In genomic region chr20:20210943-20211273, GRCh38 we compare ENCODE assay signal across 16 cellular contexts.
DNase-seq lines count a peak whose midpoint lies in the region; ATAC-seq and TF ChIP-seq lines count a peak whose summit lies in the region.
"Had no signal": no experiment of that assay in that cellular context is flagged by ENCODE, and none has a peak within 500 bp of the region (broad histone marks: within the 10 kb centered on the region; RNA-seq: fewer than 3 reads in every experiment).

No MANE protein-coding gene starts in this region.

- H3K4me3 Mint-ChIP-seq in MCF 10A (ENCODE audit: unreplicated experiment) (no peak overlapping the region), immature natural killer cell (no peak overlapping the region)
- H3K4me3 Mint-ChIP-seq: CD14-positive monocyte, IgD-negative memory B cell had no signal

- H3K18ac ChIP-seq in IMR-90 (ENCODE audit: low read depth, low read length) = no peak overlapping the region

- no peak overlapping the region for H2AK9ac ChIP-seq in IMR-90 (replicated peaks; ENCODE audit: low read depth, low read length, poor library complexity)

- BruUV-seq in MCF 10A (replicated peaks; lab: Mats Ljungman, UMichigan) (TSS peak; percentile 61), IMR-90 (replicated peaks; lab: Mats Ljungman, UMichigan) (no TSS peak)

- H3K27ac Mint-ChIP-seq in MCF 10A (ENCODE audit: low read depth, unreplicated experiment) = peak overlapping the region; percentile 96
- peak overlapping the region in 4 of 6 donors; percentile 86 to 98 (median 88) for H3K27ac Mint-ChIP-seq in immature natural killer cell
- H3K27ac Mint-ChIP-seq: CD14-positive monocyte, IgD-negative memory B cell had no signal

- no peak overlapping the region for H3K23ac ChIP-seq in IMR-90 (ENCODE audit: low read depth, low read length)

- no CpG with 5 or more reads among the region's 6 CpGs for WGBS in IMR-90 (ENCODE audit: extremely low coverage in 2 of 2, insufficient read length in 1 of 2), 2 experiments

- dilution Hi-C loops in IMR-90 (cut with HindIII; ENCODE audit: low sequenced_read_pairs, unreplicated experiment) = no loop called here

- H3K4me1 ChIP-seq in breast epithelium = no peaks in the 10 kb centered on the region
- H3K4me1 ChIP-seq in IMR-90 (ENCODE audit: control insufficient read depth, insufficient read depth, low read length) = no peaks in the 10 kb centered on the region
- H3K4me1 ChIP-seq in gastrocnemius medialis = peaks cover 43 to 45% of the 10 kb centered on the region in 2 donors

- no peaks in the 10 kb centered on the region for H3K9me1 ChIP-seq in IMR-90 (ENCODE audit: insufficient read depth, low read length)

- H3K4me3 ChIP-seq in breast epithelium (no peak overlapping the region), IMR-90 (ENCODE audit: insufficient read depth, low read depth, low read length) (no peak overlapping the region), gastrocnemius medialis (no peak overlapping the region)

- H4K20me1 ChIP-seq in IMR-90 (ENCODE audit: insufficient read depth, low read length) = no peaks in the 10 kb centered on the region; the same call in 1 of the 2 replicates

- intact Hi-C loops in MCF 10A (cut with micrococcal nuclease) = no loop called here
- intact Hi-C loops in breast epithelium (cut with DNase I; ENCODE audit: low total_unique reads) = no loop called here
- intact Hi-C loops in IMR-90 (cut with micrococcal nuclease) = no loop called here
- intact Hi-C loops in gastrocnemius medialis (cut with DNase I; ENCODE audit: low total_unique reads) = loop anchor here (10.0 kb wide), 1 partner anchor 494 kb away; no protein-coding TSS in a partner anchor

- H3K36me3 Mint-ChIP-seq in MCF 10A (ENCODE audit: insufficient read depth, unreplicated experiment) (peaks cover 6% of the 10 kb centered on the region), immature natural killer cell (no peaks in the 10 kb centered on the region)
- H3K36me3 Mint-ChIP-seq: CD14-positive monocyte, IgD-negative memory B cell had no signal

- POLR2A ChIA-PET in MCF 10A (lab: Yijun Ruan, JAX) (interaction anchor here (0.5 kb wide), 1 partner anchor 310 kb away, joined by 4 read pairs; no protein-coding TSS in a partner anchor), IMR-90 (lab: Charles Lee; ENCODE audit: unreplicated experiment) (no interaction called here)

- no peak overlapping the region for H4K91ac ChIP-seq in IMR-90 (ENCODE audit: insufficient read depth, low read depth, low read length)

- H3K14ac ChIP-seq in IMR-90 (replicated peaks; ENCODE audit: low read depth, low read length) = no peak overlapping the region

- ATAC-seq in IMR-90 (ENCODE audit: low read depth) (no peak), gastrocnemius medialis (no peak), GM21786 (IDR thresholded peaks at IDR 0.05; ENCODE audit: unreplicated experiment) (no peak), SK-N-SH treated with all-trans-retinoic acid at 6 μM for 48 hours (no peak)

- in situ Hi-C loops in IMR-90 (cut with MboI; ENCODE audit: low sequenced_read_pairs) (no loop called here), gastrocnemius medialis (cut with MboI; ENCODE audit: low sequenced_read_pairs in 4 of 4) (loop anchor here in 1 of 4 donors (10.0 kb wide), 1 partner anchor 126 kb away; no protein-coding TSS in a partner anchor)

- H3K56ac ChIP-seq in IMR-90 (ENCODE audit: extremely low read depth, insufficient read depth, low read length) = no peak overlapping the region

- no peak overlapping the region for H2BK120ac ChIP-seq in IMR-90 (ENCODE audit: low read depth, low read length)

- H3K9ac ChIP-seq in IMR-90 (ENCODE audit: low read depth, low read length) = no peak overlapping the region

- TF ChIP-seq RAD21 in IMR-90 (IDR thresholded peaks at IDR 0.05; ENCODE audit: low read length) = no peak

- CTCF ChIA-PET in MCF 10A (lab: Yijun Ruan, JAX) = interaction anchor here (0.9 to 1.0 kb wide), 2 partner anchors 19 to 150 kb away, joined by 3 to 4 read pairs; no protein-coding TSS in a partner anchor
- CTCF ChIA-PET in IMR-90 (lab: Yijun Ruan, JAX) = no interaction called here

- no peak overlapping the region for H4K5ac ChIP-seq in IMR-90 (ENCODE audit: low read depth, low read length)

- no peaks in the 10 kb centered on the region for H3K9me3 ChIP-seq in breast epithelium
- H3K9me3 ChIP-seq in IMR-90 (ENCODE audit: control insufficient read depth, insufficient read depth, low read length) = no peaks in the 10 kb centered on the region
- no peaks in the 10 kb centered on the region for H3K9me3 ChIP-seq in gastrocnemius medialis

- no peak overlapping the region for H2AK5ac ChIP-seq in IMR-90 (ENCODE audit: low read depth, low read length)

- TF ChIP-seq CTCF in MCF 10A (IDR thresholded peaks at IDR 0.05; ENCODE audit: unreplicated experiment) (no peak), breast epithelium (IDR thresholded peaks at IDR 0.05) (no peak), IMR-90 (conservative IDR thresholded peaks at IDR 0.05; ENCODE audit: low read depth, low read length) (no peak), gastrocnemius medialis (IDR thresholded peaks at IDR 0.05 in 4 of 5, conservative IDR thresholded peaks at IDR 0.05 in 1 of 5) (no peak)

- no peak overlapping the region for H2AFZ ChIP-seq in IMR-90 (replicated peaks; ENCODE audit: low read length, poor library complexity)

- H2BK15ac ChIP-seq in IMR-90 (ENCODE audit: low read depth, low read length) = no peak overlapping the region

- H3K27me3 Mint-ChIP-seq in MCF 10A (ENCODE audit: insufficient read depth, unreplicated experiment) (no peaks in the 10 kb centered on the region), immature natural killer cell (ENCODE audit: low read depth in 3 of 3) (peaks cover under 1 to 13% (median 4%) of the 10 kb centered on the region in 3 donors)

- H4K8ac ChIP-seq in IMR-90 (ENCODE audit: low read depth in 2 of 2, low read length in 2 of 2) = no peak overlapping the region

- H2BK5ac ChIP-seq in IMR-90 (ENCODE audit: low read depth, low read length, poor library complexity, severe bottlenecking) = no peak overlapping the region

- TF ChIP-seq POLR2A in breast epithelium (IDR thresholded peaks at IDR 0.05) (no peak), IMR-90 (IDR thresholded peaks at IDR 0.05; ENCODE audit: low read depth, low read length) (no peak), gastrocnemius medialis (IDR thresholded peaks at IDR 0.05) (no peak)

- no peak overlapping the region for H2BK20ac ChIP-seq in IMR-90 (ENCODE audit: low read depth, low read length)

- H3K79me1 ChIP-seq in IMR-90 (ENCODE audit: low read depth in 1 of 2, low read length in 2 of 2) = no peaks in the 10 kb centered on the region

- no peak overlapping the region for H3K27ac ChIP-seq in breast epithelium
- no peak overlapping the region for H3K27ac ChIP-seq in IMR-90 (ENCODE audit: insufficient read depth, low read length)
- H3K27ac ChIP-seq in gastrocnemius medialis = peak overlapping the region; percentile 2 to 84 (median 80)

- DNase-seq in MCF 10A (ENCODE audit: unreplicated experiment) = no peak
- DNase-seq in breast epithelium (ENCODE audit: low spot score in 2 of 2) = no peak
- DNase-seq in IMR-90 = no peak
- no peak for DNase-seq in immature natural killer cell
- DNase-seq in gastrocnemius medialis = no peak
- no peak for DNase-seq in stimulated activated CD4-positive, alpha-beta T cell treated with anti-CD3 and anti-CD28 coated beads, Interleukin-2, amount 100 ng/mL, for 24 hours
- DNase-seq: 8988T; DMS153; NCI-H1436; NCI-H524 treated with DMSO at 0.1 percent for 48 hours; NK-92 treated with Interleukin-12 subunit alpha and Interleukin-12 subunit beta, amount 100 ng/mL, for 24 hours; RPMI8226 had no signal

- H3K4ac ChIP-seq in IMR-90 (ENCODE audit: low read depth, low read length) = no peak overlapping the region

- H3K9me3 Mint-ChIP-seq in MCF 10A (ENCODE audit: unreplicated experiment) = no peaks in the 10 kb centered on the region
- H3K9me3 Mint-ChIP-seq in immature natural killer cell = peaks cover 0 to 1% (median 0%) of the 10 kb centered on the region in 6 donors
- H3K9me3 Mint-ChIP-seq: IgD-negative memory B cell had no signal

- H3K36me3 ChIP-seq in breast epithelium = no peaks in the 10 kb centered on the region
- no peaks in the 10 kb centered on the region for H3K36me3 ChIP-seq in IMR-90 (ENCODE audit: control insufficient read depth, insufficient read depth, low read length)
- no peaks in the 10 kb centered on the region for H3K36me3 ChIP-seq in gastrocnemius medialis

- H3K27me3 ChIP-seq in breast epithelium = no peaks in the 10 kb centered on the region
- H3K27me3 ChIP-seq in IMR-90 (ENCODE audit: control insufficient read depth, insufficient read depth, low read length) = no peaks in the 10 kb centered on the region; the same call in none of the 2 replicates
- no peaks in the 10 kb centered on the region for H3K27me3 ChIP-seq in gastrocnemius medialis

- H3K4me1 Mint-ChIP-seq in MCF 10A (ENCODE audit: insufficient read depth, unreplicated experiment) (peaks cover 21% of the 10 kb centered on the region), immature natural killer cell (peaks cover 60 to 61% of the 10 kb centered on the region in 2 donors)
- H3K4me1 Mint-ChIP-seq: CD14-positive monocyte had no signal

- H3K4me2 ChIP-seq in IMR-90 (ENCODE audit: low read depth, low read length) = no peak overlapping the region

TF ChIP-seq in IMR-90, 13 proteins besides CTCF, POLR2A, EP300 and RAD21 (continues in another document):
- TF ChIP-seq CEBPB (IDR thresholded peaks at IDR 0.05; ENCODE audit: low read depth, low read length) (no peak), CHD1 (IDR thresholded peaks at IDR 0.05; ENCODE audit: low read depth, low read length) (no peak), RFX5 (IDR thresholded peaks at IDR 0.05; ENCODE audit: low read depth, low read length) (no peak), RCOR1 (IDR thresholded peaks at IDR 0.05; ENCODE audit: insufficient replicate concordance, low read length) (no peak)

TF ChIP-seq in SK-N-SH treated with all-trans-retinoic acid at 6 μM for 48 hours, 23 proteins besides CTCF, POLR2A, EP300 and RAD21 (continues in another document):
- TF ChIP-seq CSDC2 (CRISPR knock-in tag; IDR thresholded peaks at IDR 0.05) (no peak), ARNTL (CRISPR knock-in tag; IDR thresholded peaks at IDR 0.05; ENCODE audit: borderline replicate concordance, low read depth) (no peak), CSRNP3 (CRISPR knock-in tag; IDR thresholded peaks at IDR 0.05) (no peak), SNAI2 (CRISPR knock-in tag; IDR thresholded peaks at IDR 0.05) (no peak), GLIS3 (CRISPR knock-in tag; IDR thresholded peaks at IDR 0.05) (no peak), ESRRG (CRISPR knock-in tag; IDR thresholded peaks at IDR 0.05) (no peak)

Comparison
In these comparisons a context has a peak if more than half of its experiments do, and no peak if none do; other contexts are left out.
1. H3K27ac ChIP-seq: peak in gastrocnemius medialis (4 of 4); none in breast epithelium (0 of 2) and IMR-90 (single experiment).